8 cellular contexts compared by ENCODE assay signal in genomic region chr9:137453643-137454081, GRCh38. TPM values are rescaled to one million over a fixed set of nuclear protein-coding genes. Genes with fewer than 3 reads are reported as not detected.
DNase-seq lines count a peak whose midpoint lies in the region; ATAC-seq and TF ChIP-seq lines count a peak whose summit lies in the region.

No MANE protein-coding gene starts in this region.

- no peak for TF ChIP-seq CTCF in breast epithelium (IDR thresholded peaks at IDR 0.05)

- peak overlapping the region; percentile 24 to 58 (median 49) for H3K4me3 ChIP-seq in breast epithelium

- no peaks in the 10 kb centered on the region for H3K36me3 ChIP-seq in breast epithelium

- DNase-seq in ELF-1 (ENCODE audit: low read depth, low spot score) (peak; percentile 91), T-helper 9 cell (peak; percentile 54), breast epithelium (ENCODE audit: low spot score in 2 of 2) (peak in 1 of 2 donors; percentile 67), iPS-NIHi11 (ENCODE audit: low spot score) (peak; percentile 90), cerebellum (ENCODE audit: low spot score) (no peak), NCI-H187 (lab: John Stamatoyannopoulos, UW) (no peak)
- DNase-seq in stimulated activated CD4-positive, alpha-beta T cell treated with anti-CD3 and anti-CD28 coated beads, Interleukin-12 subunit alpha, Interleukin-12 subunit beta, amount 100 ng/mL, for 48 hours (ENCODE audit: low read depth in 2 of 3, low spot score in 1 of 3), result peak; percentile 45 to 63 (median 56)

- H3K27me3 ChIP-seq in breast epithelium, result no peaks in the 10 kb centered on the region

- TF ChIP-seq POLR2A in breast epithelium (IDR thresholded peaks at IDR 0.05), result no peak

- intact Hi-C loops in breast epithelium (cut with DNase I; ENCODE audit: low total_unique reads), result no loop called here

- no peaks in the 10 kb centered on the region for H3K9me3 ChIP-seq in breast epithelium

- no peak overlapping the region for H3K27ac ChIP-seq in breast epithelium

- peak; percentile 47 for ATAC-seq in HG03139 (IDR thresholded peaks at IDR 0.05; ENCODE audit: unreplicated experiment)

- H3K4me1 ChIP-seq in breast epithelium, result no peaks in the 10 kb centered on the region

RNA-seq across cellular contexts. Expression of gene NSMF, which starts 5.5 kb away (rescaled TPM):
- total RNA-seq in breast epithelium (10 to 100 TPM; 30.9 to 38.4 (median 37.4) TPM), cerebellum (26.7 TPM)

RNA-seq across cellular contexts. Expression of gene ENTPD8, which starts 12.5 kb away (rescaled TPM):
- 1 to 10 TPM in 2 of 3 donors, not detected in 1; 2.0 to 3.2 TPM for total RNA-seq in breast epithelium
- total RNA-seq in cerebellum, result 0.09 TPM

RNA-seq across cellular contexts. Expression of gene NOXA1, which starts 30.5 kb away (rescaled TPM):
- total RNA-seq in breast epithelium (10 to 100 TPM in 1 of 3 donors, 1 to 10 TPM in 2; 2.9 to 13.8 (median 4.6) TPM), cerebellum (1.5 TPM)

RNA-seq across cellular contexts. Expression of gene EXD3, which starts 30.7 kb away (rescaled TPM):
- total RNA-seq in breast epithelium (10 to 100 TPM in 2 of 3 donors, 1 to 10 TPM in 1; 7.7 to 28.7 (median 20.6) TPM), cerebellum (15.2 TPM)

Comparison
In these comparisons a context has a peak if more than half of its experiments do, and no peak if none do; other contexts are left out.
1. DNase-seq: peak in ELF-1 (single experiment), T-helper 9 cell (single experiment), iPS-NIHi11 (single experiment) and stimulated activated CD4-positive, alpha-beta T cell treated with anti-CD3 and anti-CD28 coated beads, Interleukin-12 subunit alpha, Interleukin-12 subunit beta, amount 100 ng/mL, for 48 hours (3 of 3); none in cerebellum (single experiment) and NCI-H187 (0 of 2).